ENCODE assay signal across 35 cellular contexts in the genomic region with DNA sequence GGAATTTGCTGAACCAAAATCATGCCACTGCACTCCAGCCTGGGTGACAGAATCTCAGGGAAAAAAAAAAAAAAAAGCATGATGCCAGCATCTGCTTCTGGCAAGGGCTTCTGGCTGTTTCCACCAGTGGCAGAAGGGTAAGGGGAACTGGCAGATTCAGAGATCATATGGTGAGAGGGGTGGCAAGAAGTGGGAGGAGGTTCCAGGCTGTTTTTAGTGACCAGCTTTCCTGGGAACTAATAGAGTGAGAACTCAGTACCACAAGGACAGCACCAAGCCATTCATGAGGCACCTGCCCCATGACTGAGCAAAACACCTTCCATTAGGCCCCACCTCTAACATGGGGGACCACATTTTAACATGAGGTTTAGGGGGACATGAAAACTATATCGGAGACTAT.
"Had no signal": no experiment of that assay in that cellular context is flagged by ENCODE, and none has a peak within 500 bp of the region (broad histone marks: within the 10 kb centered on the region; RNA-seq: fewer than 3 reads in every experiment).

No MANE protein-coding gene starts in this region.

- H3K4me1 ChIP-seq: Peyer's patch had no signal

- H3K4me3 ChIP-seq: MG63, Peyer's patch had no signal

- H3K27me3 ChIP-seq: brain microvascular endothelial cell, MG63, Peyer's patch had no signal

- H3K27ac ChIP-seq: brain microvascular endothelial cell, Peyer's patch, VCaP had no signal

- H3K36me3 ChIP-seq: brain microvascular endothelial cell, MG63, Peyer's patch had no signal

- DNase-seq: activated B cell treated with CpG ODN at 0.5 μM for 24 hours; activated CD4-positive, alpha-beta T cell treated with anti-CD3 and anti-CD28 coated beads for 48 hours; activated CD4-positive, alpha-beta T cell treated with anti-CD3 and anti-CD28 coated beads, Interleukin-2, amount 50 U/mL, for 4 hours; activated CD4-positive, CD25-positive, alpha-beta regulatory T cell treated with anti-CD3 and anti-CD28 coated beads, Interleukin-2, amount 50 U/mL, for 72 hours; activated CD8-positive, alpha-beta T cell treated with anti-CD3 and anti-CD28 coated beads for 36 hours; activated effector memory CD4-positive, alpha-beta T cell treated with anti-CD3 and anti-CD28 coated beads, Interleukin-2, amount 50 U/mL, for 16 hours; activated naive CD4-positive, alpha-beta T cell; activated naive CD4-positive, alpha-beta T cell treated with anti-CD3 and anti-CD28 coated beads, Interleukin-2, amount 50 U/mL, for 16 hours; activated naive CD8-positive, alpha-beta T cell treated with anti-CD3 and anti-CD28 coated beads for 36 hours; activated T-cell treated with anti-CD3 and anti-CD28 coated beads, Interleukin-2, amount 50 U/mL, for 1 hour; activated T-cell treated with anti-CD3 and anti-CD28 coated beads, Interleukin-2, amount 50 U/mL, for 72 hours; amniotic stem cell; aorta; brain microvascular endothelial cell; Kasumi-1; KG1; MG63; NCI-H1048; NCI-H1105 treated with DMSO at 0.1 percent for 48 hours; NCI-H1436; NCI-H187; NCI-H2029 treated with DMSO at 0.1 percent for 48 hours; NCI-H2107; NCI-H345; NCI-H524 treated with DMSO at 0.1 percent for 48 hours; PC-3; Peyer's patch; RPMI8226; SW 1271; T-helper 1 cell; T-helper 2 cell; T-helper 9 cell had no signal

- H3K4me3 Mint-ChIP-seq: activated B cell treated with CpG ODN at 0.5 μM for 24 hours; activated CD8-positive, alpha-beta T cell treated with anti-CD3 and anti-CD28 coated beads for 36 hours; activated naive CD8-positive, alpha-beta T cell treated with anti-CD3 and anti-CD28 coated beads for 36 hours; activated T-cell treated with anti-CD3 and anti-CD28 coated beads, Interleukin-2, amount 50 U/mL, for 72 hours; activated T-helper 17 cell treated with anti-CD3 and anti-CD28 coated beads, Interleukin-2, amount 50 U/mL, for 72 hours; central memory CD8-positive, alpha-beta T cell had no signal

- H3K9me3 ChIP-seq: Peyer's patch had no signal

- H3K27ac Mint-ChIP-seq: activated B cell treated with CpG ODN at 0.5 μM for 24 hours; activated CD8-positive, alpha-beta T cell treated with anti-CD3 and anti-CD28 coated beads for 36 hours; activated naive CD8-positive, alpha-beta T cell treated with anti-CD3 and anti-CD28 coated beads for 36 hours; activated T-cell treated with anti-CD3 and anti-CD28 coated beads, Interleukin-2, amount 50 U/mL, for 72 hours; activated T-helper 17 cell treated with anti-CD3 and anti-CD28 coated beads, Interleukin-2, amount 50 U/mL, for 72 hours had no signal

- H3K4me1 Mint-ChIP-seq: activated B cell treated with CpG ODN at 0.5 μM for 24 hours; activated naive CD8-positive, alpha-beta T cell treated with anti-CD3 and anti-CD28 coated beads for 36 hours; activated T-helper 17 cell treated with anti-CD3 and anti-CD28 coated beads, Interleukin-2, amount 50 U/mL, for 72 hours; central memory CD8-positive, alpha-beta T cell had no signal

- H3K9me3 Mint-ChIP-seq: central memory CD8-positive, alpha-beta T cell had no signal

- ATAC-seq: activated CD8-positive, alpha-beta T cell treated with anti-CD3 and anti-CD28 coated beads for 36 hours; activated T-cell treated with anti-CD3 and anti-CD28 coated beads, Interleukin-2, amount 50 U/mL, for 72 hours; activated T-helper 17 cell treated with anti-CD3 and anti-CD28 coated beads, Interleukin-2, amount 50 U/mL, for 72 hours; PC-3 had no signal
